In genomic region chr2:42309366-42309765, GRCh38 we compare ENCODE assay signal across 25 cellular contexts.
"Had no signal": no experiment of that assay in that cellular context is flagged by ENCODE, and none has a peak within 500 bp of the region (broad histone marks: within the 10 kb centered on the region; RNA-seq: fewer than 3 reads in every experiment).

No MANE protein-coding gene starts in this region.

- H3K27ac ChIP-seq: adrenal gland, esophagus muscularis mucosa, gastroesophageal sphincter, heart left ventricle, left ventricle myocardium inferior, tibial artery had no signal

- H3K9me3 ChIP-seq: adrenal gland, esophagus muscularis mucosa, gastroesophageal sphincter, heart left ventricle, left ventricle myocardium inferior, tibial artery had no signal

- H3K27ac Mint-ChIP-seq: activated B cell treated with CpG ODN at 0.5 μM for 24 hours; activated CD4-positive, alpha-beta T cell treated with anti-CD3 and anti-CD28 coated beads, Interleukin-2, amount 10 ng/mL, durations not matched to agents 7 days and 5 days; activated naive CD4-positive, alpha-beta T cell treated with anti-CD3 and anti-CD28 coated beads, Interleukin-2, amount 50 U/mL, for 72 hours; T-helper 2 cell treated with Interferon-gamma antibody and Interleukin-4, amounts not matched to agents 5 μg/mL and 100 μg/mL, for 36 hours had no signal

- H3K4me1 Mint-ChIP-seq: activated B cell treated with CpG ODN at 0.5 μM for 24 hours had no signal

- H3K27me3 ChIP-seq: adrenal gland, esophagus muscularis mucosa, gastroesophageal sphincter, heart left ventricle, tibial artery had no signal

- H3K4me1 ChIP-seq: esophagus muscularis mucosa, gastroesophageal sphincter, left ventricle myocardium inferior, tibial artery had no signal

- DNase-seq: activated B cell treated with CpG ODN at 0.5 μM for 24 hours; activated CD4-positive, alpha-beta T cell treated with anti-CD3 and anti-CD28 coated beads, Interleukin-2, amount 10 ng/mL, durations not matched to agents 7 days and 5 days; activated CD8-positive, alpha-beta memory T cell treated with anti-CD3 and anti-CD28 coated beads for 24 hours; activated CD8-positive, alpha-beta memory T cell treated with anti-CD3 and anti-CD28 coated beads, Interleukin-2, amount 50 U/mL, for 48 hours; adrenal gland; cerebellar nuclear complex; cortex of kidney; heart left ventricle; kidney; left ventricle myocardium inferior; mammary epithelial cell; midbrain; occipital lobe; retina; stimulated activated CD4-positive, alpha-beta T cell treated with anti-CD3 and anti-CD28 coated beads, Interleukin-12 subunit alpha, Interleukin-12 subunit beta, amount 100 ng/mL, for 4 hours; stimulated activated CD4-positive, alpha-beta T cell treated with anti-CD3 and anti-CD28 coated beads, Interleukin-1b, Interleukin-23, amount 100 ng/mL, for 48 hours; stimulated activated CD8-positive, alpha-beta memory T cell treated with anti-CD3 and anti-CD28 coated beads, Interleukin-4, amount 100 ng/mL, for 48 hours; stimulated activated naive CD8-positive, alpha-beta T cell treated with anti-CD3 and anti-CD28 coated beads, Interleukin-15, Interleukin-2, amounts not matched to agents 100 U/mL and 50 U/mL, for 24 hours; substantia nigra; SW 1271; tibial artery had no signal

- H3K4me3 ChIP-seq: adrenal gland, esophagus muscularis mucosa, gastroesophageal sphincter, heart left ventricle, left ventricle myocardium inferior, tibial artery had no signal

- H3K27me3 Mint-ChIP-seq: activated B cell treated with CpG ODN at 0.5 μM for 24 hours; activated CD4-positive, alpha-beta T cell treated with anti-CD3 and anti-CD28 coated beads, Interleukin-2, amount 10 ng/mL, durations not matched to agents 7 days and 5 days had no signal

- ATAC-seq: activated naive CD4-positive, alpha-beta T cell treated with anti-CD3 and anti-CD28 coated beads, Interleukin-2, amount 50 U/mL, for 72 hours; gastroesophageal sphincter; heart left ventricle; stimulated activated naive CD8-positive, alpha-beta T cell treated with anti-CD3 and anti-CD28 coated beads, Interleukin-15, Interleukin-2, amounts not matched to agents 100 U/mL and 50 U/mL, for 24 hours had no signal

- H3K9me3 Mint-ChIP-seq: activated B cell treated with CpG ODN at 0.5 μM for 24 hours; activated CD4-positive, alpha-beta T cell treated with anti-CD3 and anti-CD28 coated beads, Interleukin-2, amount 10 ng/mL, durations not matched to agents 7 days and 5 days; activated naive CD4-positive, alpha-beta T cell treated with anti-CD3 and anti-CD28 coated beads, Interleukin-2, amount 50 U/mL, for 72 hours; T-helper 2 cell treated with Interferon-gamma antibody and Interleukin-4, amounts not matched to agents 5 μg/mL and 100 μg/mL, for 36 hours had no signal

- H3K4me3 Mint-ChIP-seq: activated B cell treated with CpG ODN at 0.5 μM for 24 hours; activated CD4-positive, alpha-beta T cell treated with anti-CD3 and anti-CD28 coated beads, Interleukin-2, amount 10 ng/mL, durations not matched to agents 7 days and 5 days; T-helper 2 cell treated with Interferon-gamma antibody and Interleukin-4, amounts not matched to agents 5 μg/mL and 100 μg/mL, for 36 hours had no signal
